In the genomic region with DNA sequence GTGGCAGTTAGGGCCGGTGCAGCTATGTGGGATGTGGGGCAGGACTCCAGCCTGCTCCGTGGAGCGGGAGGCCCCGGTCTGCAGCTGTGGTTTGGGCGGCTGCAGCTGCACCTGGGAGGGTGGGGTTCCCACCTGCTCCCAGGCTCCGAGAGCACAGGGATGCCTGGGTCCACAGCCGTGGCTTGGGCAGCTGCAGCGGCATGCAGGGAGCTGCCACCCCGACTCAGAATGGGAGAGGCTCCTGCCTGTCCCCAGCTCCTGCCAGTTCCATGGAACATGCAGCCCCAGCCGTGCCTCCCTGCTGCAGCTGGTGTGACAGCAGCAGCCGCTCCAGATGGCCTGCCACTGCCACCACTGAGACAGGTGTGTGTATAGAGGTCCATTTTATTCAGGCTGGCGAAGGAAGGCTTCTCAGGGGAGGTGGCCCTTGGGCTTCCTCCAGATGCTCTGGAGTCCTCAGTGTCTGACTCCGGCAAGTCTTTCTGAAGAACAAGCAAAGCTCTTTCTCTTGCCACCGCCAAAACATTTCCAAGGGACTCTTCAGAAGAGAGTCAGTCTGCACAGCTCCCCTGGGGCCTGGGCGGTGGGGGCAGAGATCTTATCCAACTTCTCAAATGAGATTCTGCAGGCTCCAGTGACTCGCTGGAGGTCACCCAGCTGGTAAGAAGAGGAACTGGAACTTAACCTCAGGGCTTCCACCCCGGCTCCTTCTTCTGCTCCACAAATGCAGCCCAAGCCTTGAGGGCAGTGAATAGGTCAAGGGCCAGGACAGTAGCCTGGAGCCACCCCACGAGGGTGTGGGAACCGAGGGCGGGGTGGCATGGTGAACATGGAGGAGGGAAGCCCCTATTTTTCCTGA, we compare ENCODE assay signal across 9 cellular contexts. TPM values are rescaled to one million over a fixed set of nuclear protein-coding genes. Genes with fewer than 3 reads are reported as not detected.
DNase-seq lines count a peak whose midpoint lies in the region; ATAC-seq, FAIRE-seq and TF ChIP-seq lines count a peak whose summit lies in the region.
"Had no signal": no experiment of that assay in that cellular context is flagged by ENCODE, and none has a peak within 500 bp of the region (broad histone marks: within the 10 kb centered on the region; RNA-seq: fewer than 3 reads in every experiment).

No MANE protein-coding gene starts in this region.

- peak; percentile 67 for ATAC-seq in GM19025 (IDR thresholded peaks at IDR 0.05; ENCODE audit: low read depth, unreplicated experiment)
- ATAC-seq in HG03097 (IDR thresholded peaks at IDR 0.05; ENCODE audit: low FRiP score, unreplicated experiment): peak; percentile 77
- peak; percentile 52 for ATAC-seq in left lung
- no peak for ATAC-seq in PC-3

- DNase-seq in AG10803 (ENCODE audit: low read depth) (peak; percentile 11), RWPE1 (ENCODE audit: low spot score) (no peak), left lung (peak; percentile 48 to 59), PC-3 (no peak), frontal cortex (ENCODE audit: low spot score in 2 of 2) (no peak), NCI-H1092 (lab: John Stamatoyannopoulos, UW) (no peak)

- H3K9me3 ChIP-seq in left lung (no peaks in the 10 kb centered on the region), PC-3 (ENCODE audit: low read length) (no peaks in the 10 kb centered on the region)

- no peaks in the 10 kb centered on the region for H3F3A ChIP-seq in PC-3 (ENCODE audit: low read length, unreplicated experiment)

- H3K4me1 ChIP-seq in left lung (peaks cover 6 to 17% of the 10 kb centered on the region in 2 donors), PC-3 (ENCODE audit: insufficient read depth, low read length) (no peaks in the 10 kb centered on the region)

- no peak overlapping the region for H3K4me2 ChIP-seq in PC-3 (ENCODE audit: low read length)

- CTCF ChIA-PET in RWPE1 (lab: Yijun Ruan, JAX) (no interaction called here), PC-3 (lab: Charles Lee) (no interaction called here)

- H3K4me3 ChIP-seq in AG10803 (ENCODE audit: low read length) (no peak overlapping the region), left lung (no peak overlapping the region), PC-3 (ENCODE audit: low read length) (no peak overlapping the region)

- no peaks in the 10 kb centered on the region for H3K79me2 ChIP-seq in PC-3 (ENCODE audit: low read length)

- intact Hi-C loops in left lung (cut with DNase I): no loop called here
- intact Hi-C loops in PC-3 (cut with micrococcal nuclease): no loop called here

- POLR2A ChIA-PET in RWPE1 (lab: Yijun Ruan, JAX; ENCODE audit: low non-redundant PET): no interaction called here
- POLR2A ChIA-PET in PC-3 (lab: Charles Lee; ENCODE audit: unreplicated experiment): no interaction called here

- H3K27ac ChIP-seq in RWPE1: peak overlapping the region; percentile 67
- H3K27ac ChIP-seq in left lung: peak overlapping the region in 1 of 2 donors; percentile 53
- no peak overlapping the region for H3K27ac ChIP-seq in PC-3 (ENCODE audit: low read length)

- no TSS peak for BruUV-seq in PC-3 (replicated peaks; lab: Mats Ljungman, UMichigan)

- no peaks in the 10 kb centered on the region for H4K20me1 ChIP-seq in PC-3 (ENCODE audit: low read length)

- H3K9ac ChIP-seq in PC-3 (ENCODE audit: low read length): no peak overlapping the region

- no peak for FAIRE-seq in frontal cortex (lab: Jason Lieb, UNC)

- H3K36me3 ChIP-seq in left lung (no peaks in the 10 kb centered on the region), PC-3 (ENCODE audit: low read depth, low read length) (no peaks in the 10 kb centered on the region)

- no peaks in the 10 kb centered on the region for H3K9me2 ChIP-seq in PC-3 (replicated peaks; ENCODE audit: low read length)

- H2AFZ ChIP-seq in PC-3 (ENCODE audit: low read length): no peak overlapping the region

- TF ChIP-seq CTCF in AG10803 (conservative IDR thresholded peaks at IDR 0.05; ENCODE audit: low read length) (no peak), RWPE1 (conservative IDR thresholded peaks at IDR 0.05; ENCODE audit: low read depth) (no peak), left lung (IDR thresholded peaks at IDR 0.05) (no peak), PC-3 (conservative IDR thresholded peaks at IDR 0.05; ENCODE audit: low read depth, low read length) (no peak)

- H3K27me3 ChIP-seq in left lung (peaks cover 0 to 11% of the 10 kb centered on the region in 2 donors), PC-3 (ENCODE audit: low read length) (no peaks in the 10 kb centered on the region)

RNA-seq across cellular contexts. Expression of a gene that starts 21.6 kb away (rescaled TPM):
- total RNA-seq in left lung (not detected), PC-3 (2014; rRNA removed) (1.1 TPM in 1 of 2 replicates, not detected in the other), frontal cortex (not detected)
- total RNA-seq: natural killer cell treated with Interleukin-12 subunit alpha and Interleukin-12 subunit beta and Interleukin-15 and Interleukin-18, amount 100 ng/mL, for 72 hours had no signal

RNA-seq across cellular contexts. Expression of a gene that starts 22.5 kb away (rescaled TPM):
- total RNA-seq in left lung (10 to 100 TPM; 58.9 to 78.8 TPM), PC-3 (2014; rRNA removed) (29.8 and 39.2 TPM in 2 replicates), frontal cortex (52.6 TPM)

RNA-seq across cellular contexts. Expression of a gene that starts 46.6 kb away (rescaled TPM):
- total RNA-seq in left lung (10 to 100 TPM; 23.9 to 31.8 TPM), PC-3 (2014; rRNA removed) (19.6 and 20.3 TPM in 2 replicates), frontal cortex (14.3 TPM)

Comparison
In these comparisons a context has a peak if more than half of its experiments do, and no peak if none do; other contexts are left out.
1. DNase-seq: peak in AG10803 (single experiment) and left lung (2 of 2); none in RWPE1 (single experiment), PC-3 (single experiment), frontal cortex (0 of 2) and NCI-H1092 (single experiment).